Comparison of ENCODE assay signal across 1 cellular context in genomic region chr17:4852504-4853075, GRCh38.
TF ChIP-seq lines count a peak whose summit lies in the region.

No MANE protein-coding gene starts in this region.

TF ChIP-seq in K562, 482 proteins besides CTCF, POLR2A, EP300 and RAD21:
- TF ChIP-seq NFIC (IDR thresholded peaks at IDR 0.05) (peak; percentile 90), CREB3L1 (IDR thresholded peaks at IDR 0.05; ENCODE audit: borderline replicate concordance, low read depth) (no peak)
